In the genomic region with DNA sequence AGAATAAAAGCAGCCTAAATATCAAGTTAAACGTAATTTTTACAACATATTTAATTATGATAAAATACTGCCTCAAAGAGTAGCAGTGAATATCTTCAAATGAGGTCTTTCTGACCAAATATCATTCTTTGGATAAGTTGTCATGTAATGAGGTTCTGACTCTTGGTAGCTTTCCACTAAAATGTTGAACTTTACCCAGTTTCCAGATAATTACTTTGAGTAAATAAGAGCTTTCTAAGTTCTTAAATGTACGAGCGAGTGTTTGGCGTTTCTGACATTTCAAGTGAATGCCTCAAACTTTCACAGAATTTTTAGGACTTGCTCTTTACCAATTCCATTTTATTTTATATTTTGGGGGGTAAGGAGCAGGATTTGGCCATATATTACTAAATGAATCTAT, we compare ENCODE assay signal across 11 cellular contexts.
"Had no signal": no experiment of that assay in that cellular context is flagged by ENCODE, and none has a peak within 500 bp of the region (broad histone marks: within the 10 kb centered on the region; RNA-seq: fewer than 3 reads in every experiment).

No MANE protein-coding gene starts in this region.

- H2AFZ ChIP-seq: GM23248, GM23338 had no signal

- H3K36me3 ChIP-seq: HAP-1 had no signal

- H3K27ac ChIP-seq: GM23248 had no signal

- H3K9me3 ChIP-seq: HAP-1 had no signal

- H3K4me2 ChIP-seq: GM23338 had no signal

- H3K9ac ChIP-seq: GM23248 had no signal

- H3K4me1 ChIP-seq: HAP-1 had no signal

- DNase-seq: GM23248, GOT3, H7, H9, HCEC 1CT, HFFc6 had no signal

- ATAC-seq: GM23338, HCT116 had no signal

- H3K4me3 ChIP-seq: GM23248, GM23338, HAP-1 had no signal

- FAIRE-seq: H1, H54 had no signal
